25 cellular contexts compared by ENCODE assay signal in genomic region chr3:161395115-161395514, GRCh38. TPM values are rescaled to one million over a fixed set of nuclear protein-coding genes. Genes with fewer than 3 reads are reported as not detected.
DNase-seq lines count a peak whose midpoint lies in the region; ATAC-seq and TF ChIP-seq lines count a peak whose summit lies in the region.
"Had no signal": no experiment of that assay in that cellular context is flagged by ENCODE, and none has a peak within 500 bp of the region (broad histone marks: within the 10 kb centered on the region; RNA-seq: fewer than 3 reads in every experiment).

No MANE protein-coding gene starts in this region.

- no peak overlapping the region for H3K27ac Mint-ChIP-seq in activated CD4-positive, alpha-beta memory T cell treated with anti-CD3 and anti-CD28 coated beads for 36 hours
- no peak overlapping the region for H3K27ac Mint-ChIP-seq in activated CD4-positive, alpha-beta memory T cell treated with anti-CD3 and anti-CD28 coated beads, Interleukin-2, amount 10 ng/mL, durations not matched to agents 7 days and 5 days
- peak overlapping the region in 6 of 7 donors; percentile 1 to 67 (median 40) for H3K27ac Mint-ChIP-seq in CD4-positive, alpha-beta memory T cell
- H3K27ac Mint-ChIP-seq in activated CD8-positive, alpha-beta T cell treated with anti-CD3 and anti-CD28 coated beads for 36 hours: no peak overlapping the region
- peak overlapping the region in 8 of 9 donors; percentile 1 to 71 (median 37) for H3K27ac Mint-ChIP-seq in naive thymus-derived CD4-positive, alpha-beta T cell
- H3K27ac Mint-ChIP-seq in T-helper 2 cell treated with Interferon-gamma antibody and Interleukin-4, amounts not matched to agents 5 μg/mL and 100 μg/mL, for 36 hours: no peak overlapping the region
- H3K27ac Mint-ChIP-seq: CD14-positive monocyte had no signal

- H3K27me3 Mint-ChIP-seq in activated CD4-positive, alpha-beta memory T cell treated with anti-CD3 and anti-CD28 coated beads for 36 hours: no peaks in the 10 kb centered on the region
- peaks cover 49% of the 10 kb centered on the region for H3K27me3 Mint-ChIP-seq in activated CD4-positive, alpha-beta memory T cell treated with anti-CD3 and anti-CD28 coated beads, Interleukin-2, amount 10 ng/mL, durations not matched to agents 7 days and 5 days
- H3K27me3 Mint-ChIP-seq in CD4-positive, alpha-beta memory T cell: peaks cover 0 to 5% of the 10 kb centered on the region in 2 donors
- peaks cover 44% of the 10 kb centered on the region for H3K27me3 Mint-ChIP-seq in activated CD8-positive, alpha-beta T cell treated with anti-CD3 and anti-CD28 coated beads for 36 hours
- H3K27me3 Mint-ChIP-seq in naive thymus-derived CD4-positive, alpha-beta T cell: peaks cover 0 to 63% (median 8%) of the 10 kb centered on the region in 5 donors
- peaks cover 45% of the 10 kb centered on the region for H3K27me3 Mint-ChIP-seq in T-helper 2 cell treated with Interferon-gamma antibody and Interleukin-4, amounts not matched to agents 5 μg/mL and 100 μg/mL, for 36 hours (ENCODE audit: low read depth)

- peak; percentile 91 for ATAC-seq in activated CD8-positive, alpha-beta T cell treated with anti-CD3 and anti-CD28 coated beads for 36 hours
- peak; percentile 93 for ATAC-seq in naive thymus-derived CD4-positive, alpha-beta T cell
- no peak for ATAC-seq in GM21360 (IDR thresholded peaks at IDR 0.05; ENCODE audit: unreplicated experiment)

- H3K4me3 Mint-ChIP-seq in activated CD4-positive, alpha-beta memory T cell treated with anti-CD3 and anti-CD28 coated beads for 36 hours: no peak overlapping the region
- no peak overlapping the region for H3K4me3 Mint-ChIP-seq in activated CD4-positive, alpha-beta memory T cell treated with anti-CD3 and anti-CD28 coated beads, Interleukin-2, amount 10 ng/mL, durations not matched to agents 7 days and 5 days
- peak overlapping the region; percentile 33 to 76 (median 65) for H3K4me3 Mint-ChIP-seq in CD4-positive, alpha-beta memory T cell
- H3K4me3 Mint-ChIP-seq in activated CD8-positive, alpha-beta T cell treated with anti-CD3 and anti-CD28 coated beads for 36 hours: no peak overlapping the region
- H3K4me3 Mint-ChIP-seq in naive thymus-derived CD4-positive, alpha-beta T cell: peak overlapping the region; percentile 52 to 85 (median 66)
- H3K4me3 Mint-ChIP-seq in T-helper 2 cell treated with Interferon-gamma antibody and Interleukin-4, amounts not matched to agents 5 μg/mL and 100 μg/mL, for 36 hours: no peak overlapping the region
- H3K4me3 Mint-ChIP-seq: CD14-positive monocyte; natural killer cell treated with Interleukin-12 subunit alpha and Interleukin-12 subunit beta and Interleukin-15 and Interleukin-18, amount 100 ng/mL, for 72 hours had no signal

- H3K4me1 ChIP-seq in CD4-positive, alpha-beta memory T cell (ENCODE audit: insufficient read depth, low read length): peaks cover 42% of the 10 kb centered on the region
- peaks cover 23 to 38% of the 10 kb centered on the region in 2 donors for H3K4me1 ChIP-seq in naive thymus-derived CD4-positive, alpha-beta T cell (ENCODE audit: control insufficient read depth in 2 of 2, insufficient read depth in 2 of 2, low read length in 2 of 2)
- H3K4me1 ChIP-seq: HAP-1, SJSA1 had no signal

- intact Hi-C loops in activated CD4-positive, alpha-beta memory T cell treated with anti-CD3 and anti-CD28 coated beads for 36 hours (cut with micrococcal nuclease): loop anchor here (1.0 kb wide), 1 partner anchor 85 kb away; no protein-coding TSS in a partner anchor
- intact Hi-C loops in CD4-positive, alpha-beta memory T cell (cut with micrococcal nuclease): loop anchor here (1.0 to 5.0 kb wide), 3 partner anchors 24 to 84 kb away; partner anchors contain the start of gene SPTSSB
- intact Hi-C loops in activated CD8-positive, alpha-beta T cell treated with anti-CD3 and anti-CD28 coated beads for 36 hours (cut with micrococcal nuclease): loop anchor here (2.0 kb wide), 1 partner anchor 84 kb away; no protein-coding TSS in a partner anchor
- intact Hi-C loops in naive thymus-derived CD4-positive, alpha-beta T cell (cut with micrococcal nuclease): loop anchor here in 1 of 2 donors (1.0 to 2.0 kb wide), 5 partner anchors 9 to 84 kb away; partner anchors contain the start of gene SPTSSB

- DNase-seq in activated CD4-positive, alpha-beta memory T cell treated with anti-CD3 and anti-CD28 coated beads for 36 hours: peak; percentile 32
- DNase-seq in activated CD4-positive, alpha-beta memory T cell treated with anti-CD3 and anti-CD28 coated beads, Interleukin-2, amount 10 ng/mL, durations not matched to agents 7 days and 5 days: no peak
- DNase-seq in CD4-positive, alpha-beta memory T cell: peak in 4 of 5 donors; percentile 59 to 72 (median 70)
- peak; percentile 52 for DNase-seq in activated CD8-positive, alpha-beta T cell treated with anti-CD3 and anti-CD28 coated beads for 36 hours
- DNase-seq in naive thymus-derived CD4-positive, alpha-beta T cell: peak in 7 of 9 donors; percentile 51 to 84 (median 76)
- DNase-seq in T-helper 2 cell treated with Interferon-gamma antibody and Interleukin-4, amounts not matched to agents 5 μg/mL and 100 μg/mL, for 36 hours (ENCODE audit: low spot score): no peak
- no peak for DNase-seq in GM20000 (ENCODE audit: low spot score)
- DNase-seq: activated CD4-positive, CD25-positive, alpha-beta regulatory T cell; amygdala; DMS53; erythroblast; IMR-90; mesenchymal stem cell; NCI-H187; NCI-H226; posterior cingulate gyrus; stimulated activated CD4-positive, alpha-beta T cell treated with anti-CD3 and anti-CD28 coated beads, Interleukin-2, amount 100 ng/mL, for 24 hours had no signal

- H3K27me3 ChIP-seq in CD4-positive, alpha-beta memory T cell (ENCODE audit: insufficient read depth, low read length): no peaks in the 10 kb centered on the region
- peaks cover 0 to 4% of the 10 kb centered on the region in 2 donors for H3K27me3 ChIP-seq in naive thymus-derived CD4-positive, alpha-beta T cell (ENCODE audit: control insufficient read depth in 2 of 2, insufficient read depth in 2 of 2, low read length in 2 of 2)
- H3K27me3 ChIP-seq: cardiac muscle cell had no signal

- H3K4me3 ChIP-seq in CD4-positive, alpha-beta memory T cell (ENCODE audit: low read length in 2 of 2): no peak overlapping the region
- peak overlapping the region; percentile 10 for H3K4me3 ChIP-seq in naive thymus-derived CD4-positive, alpha-beta T cell (ENCODE audit: low read length)
- H3K4me3 ChIP-seq: cardiac muscle cell, HAP-1, SJSA1 had no signal

- peaks cover 9% of the 10 kb centered on the region for H3K9me3 Mint-ChIP-seq in activated CD4-positive, alpha-beta memory T cell treated with anti-CD3 and anti-CD28 coated beads for 36 hours
- H3K9me3 Mint-ChIP-seq in activated CD4-positive, alpha-beta memory T cell treated with anti-CD3 and anti-CD28 coated beads, Interleukin-2, amount 10 ng/mL, durations not matched to agents 7 days and 5 days: peaks cover 4% of the 10 kb centered on the region
- peaks cover 0 to 10% (median 1%) of the 10 kb centered on the region in 8 donors for H3K9me3 Mint-ChIP-seq in CD4-positive, alpha-beta memory T cell
- H3K9me3 Mint-ChIP-seq in activated CD8-positive, alpha-beta T cell treated with anti-CD3 and anti-CD28 coated beads for 36 hours: peaks cover 8% of the 10 kb centered on the region
- H3K9me3 Mint-ChIP-seq in naive thymus-derived CD4-positive, alpha-beta T cell: peaks cover 0 to 11% (median 6%) of the 10 kb centered on the region in 11 donors
- H3K9me3 Mint-ChIP-seq in T-helper 2 cell treated with Interferon-gamma antibody and Interleukin-4, amounts not matched to agents 5 μg/mL and 100 μg/mL, for 36 hours: peaks cover 3% of the 10 kb centered on the region
- H3K9me3 Mint-ChIP-seq: natural killer cell treated with Interleukin-12 subunit alpha and Interleukin-12 subunit beta and Interleukin-15 and Interleukin-18, amount 100 ng/mL, for 72 hours had no signal

- no peak for TF ChIP-seq CTCF in activated CD8-positive, alpha-beta T cell treated with anti-CD3 and anti-CD28 coated beads for 36 hours (IDR thresholded peaks at IDR 0.05)
- TF ChIP-seq CTCF in GM20000 (IDR thresholded peaks at IDR 0.05; ENCODE audit: extremely low read depth, missing control alignments): no peak

- no peak overlapping the region for H3K27ac ChIP-seq in CD4-positive, alpha-beta memory T cell (ENCODE audit: low read depth, low read length)
- no peak overlapping the region for H3K27ac ChIP-seq in naive thymus-derived CD4-positive, alpha-beta T cell (ENCODE audit: low read depth, low read length)
- H3K27ac ChIP-seq: cardiac muscle cell, SJSA1 had no signal

- peaks cover 42% of the 10 kb centered on the region for H3K4me1 Mint-ChIP-seq in activated CD4-positive, alpha-beta memory T cell treated with anti-CD3 and anti-CD28 coated beads for 36 hours (ENCODE audit: low read depth)
- H3K4me1 Mint-ChIP-seq in activated CD4-positive, alpha-beta memory T cell treated with anti-CD3 and anti-CD28 coated beads, Interleukin-2, amount 10 ng/mL, durations not matched to agents 7 days and 5 days: peaks cover 27% of the 10 kb centered on the region
- H3K4me1 Mint-ChIP-seq in CD4-positive, alpha-beta memory T cell: peaks cover 37 to 69% (median 55%) of the 10 kb centered on the region in 4 donors
- H3K4me1 Mint-ChIP-seq in activated CD8-positive, alpha-beta T cell treated with anti-CD3 and anti-CD28 coated beads for 36 hours (ENCODE audit: low read depth): peaks cover 34% of the 10 kb centered on the region
- H3K4me1 Mint-ChIP-seq in naive thymus-derived CD4-positive, alpha-beta T cell: peaks cover 25 to 81% (median 69%) of the 10 kb centered on the region in 7 donors
- H3K4me1 Mint-ChIP-seq in T-helper 2 cell treated with Interferon-gamma antibody and Interleukin-4, amounts not matched to agents 5 μg/mL and 100 μg/mL, for 36 hours (ENCODE audit: low read depth): peaks cover 15% of the 10 kb centered on the region

- no peaks in the 10 kb centered on the region for H3K36me3 Mint-ChIP-seq in activated CD4-positive, alpha-beta memory T cell treated with anti-CD3 and anti-CD28 coated beads for 36 hours
- peaks cover 8% of the 10 kb centered on the region for H3K36me3 Mint-ChIP-seq in activated CD4-positive, alpha-beta memory T cell treated with anti-CD3 and anti-CD28 coated beads, Interleukin-2, amount 10 ng/mL, durations not matched to agents 7 days and 5 days (ENCODE audit: low read depth)
- H3K36me3 Mint-ChIP-seq in CD4-positive, alpha-beta memory T cell: no peaks in the 10 kb centered on the region
- H3K36me3 Mint-ChIP-seq in activated CD8-positive, alpha-beta T cell treated with anti-CD3 and anti-CD28 coated beads for 36 hours (ENCODE audit: low read depth): peaks cover 4% of the 10 kb centered on the region
- H3K36me3 Mint-ChIP-seq in naive thymus-derived CD4-positive, alpha-beta T cell: peaks cover 0 to 11% (median 0%) of the 10 kb centered on the region in 5 donors
- H3K36me3 Mint-ChIP-seq in T-helper 2 cell treated with Interferon-gamma antibody and Interleukin-4, amounts not matched to agents 5 μg/mL and 100 μg/mL, for 36 hours (ENCODE audit: low read depth): no peaks in the 10 kb centered on the region
- H3K36me3 Mint-ChIP-seq: CD14-positive monocyte had no signal

- CTCF ChIA-PET in activated CD4-positive, alpha-beta memory T cell treated with anti-CD3 and anti-CD28 coated beads for 36 hours (lab: Charles Lee): interaction anchor here (1.9 kb wide), 1 partner anchor 121 kb away, joined by 4 read pairs; no protein-coding TSS in a partner anchor
- CTCF ChIA-PET in activated CD4-positive, alpha-beta memory T cell treated with anti-CD3 and anti-CD28 coated beads, Interleukin-2, amount 10 ng/mL, durations not matched to agents 7 days and 5 days (lab: Charles Lee): interaction anchor here (0.7 kb wide), 1 partner anchor 27 kb away, joined by 3 read pairs; no protein-coding TSS in a partner anchor
- CTCF ChIA-PET in CD4-positive, alpha-beta memory T cell (lab: Charles Lee; ENCODE audit: partially characterized antibody): interaction anchor here (1.0 to 4.6 kb wide), 4 partner anchors 11 to 89 kb away, joined by 3 to 21 read pairs (median 8); no protein-coding TSS in a partner anchor
- CTCF ChIA-PET in activated CD8-positive, alpha-beta T cell treated with anti-CD3 and anti-CD28 coated beads for 36 hours (lab: Charles Lee): interaction anchor here (1.2 to 2.8 kb wide), 4 partner anchors 24 to 120 kb away, joined by 3 to 8 read pairs (median 4); partner anchors contain the start of gene SPTSSB
- CTCF ChIA-PET in naive thymus-derived CD4-positive, alpha-beta T cell (lab: Charles Lee): no interaction called here

- H3K36me3 ChIP-seq in CD4-positive, alpha-beta memory T cell (ENCODE audit: insufficient read depth, low read length): no peaks in the 10 kb centered on the region
- H3K36me3 ChIP-seq in naive thymus-derived CD4-positive, alpha-beta T cell (ENCODE audit: control insufficient read depth in 2 of 3, insufficient read depth in 3 of 3, low read length in 3 of 3): no peaks in the 10 kb centered on the region
- H3K36me3 ChIP-seq: cardiac muscle cell, HAP-1, SJSA1 had no signal

- no peaks in the 10 kb centered on the region for H3K9me3 ChIP-seq in CD4-positive, alpha-beta memory T cell (ENCODE audit: control insufficient read depth in 1 of 2, low read length in 2 of 2)
- H3K9me3 ChIP-seq in naive thymus-derived CD4-positive, alpha-beta T cell (ENCODE audit: control insufficient read depth in 2 of 3, low read length in 3 of 3): no peaks in the 10 kb centered on the region
- H3K9me3 ChIP-seq: HAP-1, SJSA1 had no signal

- POLR2A ChIA-PET in activated CD4-positive, alpha-beta memory T cell treated with anti-CD3 and anti-CD28 coated beads for 36 hours (lab: Charles Lee): no interaction called here
- POLR2A ChIA-PET in activated CD4-positive, alpha-beta memory T cell treated with anti-CD3 and anti-CD28 coated beads, Interleukin-2, amount 10 ng/mL, durations not matched to agents 7 days and 5 days (lab: Charles Lee): no interaction called here
- POLR2A ChIA-PET in CD4-positive, alpha-beta memory T cell (lab: Charles Lee; ENCODE audit: partially characterized antibody): interaction anchor here (0.6 to 1.2 kb wide), 3 partner anchors 45 to 85 kb away, joined by 3 to 5 read pairs (median 3); no protein-coding TSS in a partner anchor
- POLR2A ChIA-PET in activated CD8-positive, alpha-beta T cell treated with anti-CD3 and anti-CD28 coated beads for 36 hours (lab: Charles Lee): interaction anchor here (0.7 kb wide), 1 partner anchor 240 kb away, joined by 3 read pairs; no protein-coding TSS in a partner anchor
- POLR2A ChIA-PET in naive thymus-derived CD4-positive, alpha-beta T cell (lab: Charles Lee): interaction anchor here (1.4 kb wide), 1 partner anchor 11 kb away, joined by 4 read pairs; no protein-coding TSS in a partner anchor

RNA-seq across cellular contexts. Expression of gene SPTSSB, which starts 23.8 kb away (rescaled TPM):
- not detected for total RNA-seq in activated CD4-positive, alpha-beta memory T cell treated with anti-CD3 and anti-CD28 coated beads for 36 hours
- not detected for total RNA-seq in activated CD4-positive, alpha-beta memory T cell treated with anti-CD3 and anti-CD28 coated beads, Interleukin-2, amount 10 ng/mL, durations not matched to agents 7 days and 5 days
- total RNA-seq in CD4-positive, alpha-beta memory T cell: not detected
- under 1 TPM; 0.08 to 0.79 TPM for polyA plus RNA-seq in CD4-positive, alpha-beta memory T cell
- not detected for total RNA-seq in activated CD8-positive, alpha-beta T cell treated with anti-CD3 and anti-CD28 coated beads for 36 hours
- total RNA-seq in naive thymus-derived CD4-positive, alpha-beta T cell: 1 to 10 TPM in 1 of 5 experiments, under 1 TPM in 1, not detected in 3; 0.34 to 1.6 TPM
- polyA plus RNA-seq in naive thymus-derived CD4-positive, alpha-beta T cell: not detected
- total RNA-seq: A673; cardiac muscle cell; IMR-90; natural killer cell treated with Interleukin-12 subunit alpha and Interleukin-12 subunit beta and Interleukin-15 and Interleukin-18, amount 100 ng/mL, for 72 hours; SJSA1; T-helper 2 cell treated with Interferon-gamma antibody and Interleukin-4, amounts not matched to agents 100 ng/mL and 5 ng/mL, for 36 hours had no signal
- polyA plus RNA-seq: cardiac muscle cell, CD14-positive monocyte, IMR-90 had no signal

Comparison
In these comparisons a context has a peak if more than half of its experiments do, and no peak if none do; other contexts are left out.
1. DNase-seq: peak in activated CD4-positive, alpha-beta memory T cell treated with anti-CD3 and anti-CD28 coated beads for 36 hours (single experiment), CD4-positive, alpha-beta memory T cell (4 of 5), activated CD8-positive, alpha-beta T cell treated with anti-CD3 and anti-CD28 coated beads for 36 hours (single experiment) and naive thymus-derived CD4-positive, alpha-beta T cell (7 of 9); none in activated CD4-positive, alpha-beta memory T cell treated with anti-CD3 and anti-CD28 coated beads, Interleukin-2, amount 10 ng/mL, durations not matched to agents 7 days and 5 days (single experiment), T-helper 2 cell treated with Interferon-gamma antibody and Interleukin-4, amounts not matched to agents 5 μg/mL and 100 μg/mL, for 36 hours (single experiment) and GM20000 (single experiment).
2. H3K27ac Mint-ChIP-seq: peak in CD4-positive, alpha-beta memory T cell (6 of 7) and naive thymus-derived CD4-positive, alpha-beta T cell (8 of 9); none in activated CD4-positive, alpha-beta memory T cell treated with anti-CD3 and anti-CD28 coated beads for 36 hours (single experiment), activated CD4-positive, alpha-beta memory T cell treated with anti-CD3 and anti-CD28 coated beads, Interleukin-2, amount 10 ng/mL, durations not matched to agents 7 days and 5 days (single experiment), activated CD8-positive, alpha-beta T cell treated with anti-CD3 and anti-CD28 coated beads for 36 hours (single experiment) and T-helper 2 cell treated with Interferon-gamma antibody and Interleukin-4, amounts not matched to agents 5 μg/mL and 100 μg/mL, for 36 hours (single experiment).
3. H3K4me3 Mint-ChIP-seq: peak in CD4-positive, alpha-beta memory T cell (8 of 8) and naive thymus-derived CD4-positive, alpha-beta T cell (10 of 10); none in activated CD4-positive, alpha-beta memory T cell treated with anti-CD3 and anti-CD28 coated beads for 36 hours (single experiment), activated CD4-positive, alpha-beta memory T cell treated with anti-CD3 and anti-CD28 coated beads, Interleukin-2, amount 10 ng/mL, durations not matched to agents 7 days and 5 days (single experiment), activated CD8-positive, alpha-beta T cell treated with anti-CD3 and anti-CD28 coated beads for 36 hours (single experiment) and T-helper 2 cell treated with Interferon-gamma antibody and Interleukin-4, amounts not matched to agents 5 μg/mL and 100 μg/mL, for 36 hours (single experiment).
4. POLR2A ChIA-PET loops: an anchor here in CD4-positive, alpha-beta memory T cell (0.6 to 1.2 kb wide), activated CD8-positive, alpha-beta T cell treated with anti-CD3 and anti-CD28 coated beads for 36 hours (0.7 kb wide) and naive thymus-derived CD4-positive, alpha-beta T cell (1.4 kb wide); none called in activated CD4-positive, alpha-beta memory T cell treated with anti-CD3 and anti-CD28 coated beads for 36 hours and activated CD4-positive, alpha-beta memory T cell treated with anti-CD3 and anti-CD28 coated beads, Interleukin-2, amount 10 ng/mL, durations not matched to agents 7 days and 5 days.